Comparison of ENCODE assay signal across 14 cellular contexts in genomic region chr22:43174941-43175531, GRCh38. TPM values are rescaled to one million over a fixed set of nuclear protein-coding genes. Genes with fewer than 3 reads are reported as not detected.
DNase-seq lines count a peak whose midpoint lies in the region; TF ChIP-seq lines count a peak whose summit lies in the region.
"Had no signal": no experiment of that assay in that cellular context is flagged by ENCODE, and none has a peak within 500 bp of the region (broad histone marks: within the 10 kb centered on the region; RNA-seq: fewer than 3 reads in every experiment).

No MANE protein-coding gene starts in this region.

- no peak overlapping the region for H4K91ac ChIP-seq in H9 (ENCODE audit: insufficient read length, low read depth, low read length)

- H3K56ac ChIP-seq in H9 (ENCODE audit: insufficient read length, low read depth, low read length) = no peak overlapping the region

- no peaks in the 10 kb centered on the region for H3K23me2 ChIP-seq in H9 (ENCODE audit: insufficient read length, low read depth, low read length, poor library complexity, severe bottlenecking)

- H3T11ph ChIP-seq in H9 (ENCODE audit: low read length) = no peak overlapping the region

- H3K9me3 Mint-ChIP-seq in H9 = no peaks in the 10 kb centered on the region
- H3K9me3 Mint-ChIP-seq: CD8-positive, alpha-beta T cell; IgD-negative memory B cell had no signal

- H3K14ac ChIP-seq in H9 (ENCODE audit: insufficient read depth, low read length) = no peak overlapping the region

- H2BK5ac ChIP-seq in H9 (ENCODE audit: insufficient read length, low read length) = no peak overlapping the region

- no peak overlapping the region for H2AK5ac ChIP-seq in H9 (ENCODE audit: insufficient read length, low read length)

- no peak overlapping the region for H3K23ac ChIP-seq in H9 (ENCODE audit: insufficient read length, low read depth, low read length)

- no peak overlapping the region for H2BK120ac ChIP-seq in H9 (ENCODE audit: low read depth, low read length, poor library complexity, severe bottlenecking)

- WGBS in esophagus, 2 donors = 54 to 66% methylated on average over 9 of the region's 9 CpGs
- no CpG with 5 or more reads among the region's 9 CpGs for WGBS in H9 (ENCODE audit: extremely low coverage, insufficient read length, low lambda C conversion rate)

- H3K27me3 Mint-ChIP-seq in H9 (ENCODE audit: low read depth) = no peaks in the 10 kb centered on the region
- H3K27me3 Mint-ChIP-seq: B cell, IgD-negative memory B cell had no signal

- no peak overlapping the region for H3K27ac Mint-ChIP-seq in H9
- H3K27ac Mint-ChIP-seq: B cell; CD8-positive, alpha-beta T cell; IgD-negative memory B cell had no signal

- no peak for TF ChIP-seq CTCF in H9 (conservative IDR thresholded peaks at IDR 0.05)

- DNase-seq in COR-L47 (lab: John Stamatoyannopoulos, UW) (peak; percentile 83), NCI-H345 (lab: John Stamatoyannopoulos, UW) (peak; percentile 70), posterior vena cava (ENCODE audit: low spot score) (peak; percentile 59), glomerular visceral epithelial cell (ENCODE audit: extremely low spot score) (no peak), H9 (no peak)
- DNase-seq in activated CD8-positive, alpha-beta memory T cell treated with anti-CD3 and anti-CD28 coated beads, Interleukin-2, amount 50 U/mL, for 4 hours = no peak
- DNase-seq: CD8-positive, alpha-beta T cell; GF-D8; MV-4-11; NCI-H1417 treated with DMSO at 0.1 percent for 48 hours; NCI-H446 had no signal

- H2BK15ac ChIP-seq in H9 (ENCODE audit: low read depth, low read length) = no peak overlapping the region

- H3K4me3 Mint-ChIP-seq in H9 = no peak overlapping the region
- H3K4me3 Mint-ChIP-seq: B cell; CD8-positive, alpha-beta T cell; IgD-negative memory B cell had no signal

- no peaks in the 10 kb centered on the region for H3K79me1 ChIP-seq in H9 (ENCODE audit: insufficient read depth, low read depth, low read length, poor library complexity, severe bottlenecking)

- no peaks in the 10 kb centered on the region for H3K9me3 ChIP-seq in esophagus (ENCODE audit: control insufficient read depth in 2 of 2, insufficient read depth in 1 of 2, low read depth in 1 of 2, low read length in 1 of 2)
- H3K9me3 ChIP-seq in H9 (ENCODE audit: control insufficient read depth, low read depth, low read length) = no peaks in the 10 kb centered on the region

- H3K18ac ChIP-seq in H9 (ENCODE audit: insufficient read length, low read depth, low read length) = no peak overlapping the region

- H2BK12ac ChIP-seq in H9 (ENCODE audit: insufficient read length, low read depth, low read length) = no peak overlapping the region

- H3K4me1 Mint-ChIP-seq in H9 = no peaks in the 10 kb centered on the region
- H3K4me1 Mint-ChIP-seq: B cell had no signal

- H4K5ac ChIP-seq in H9 (ENCODE audit: insufficient read length, low read depth, low read length) = no peak overlapping the region

- no peak overlapping the region for H3K4me2 ChIP-seq in H9 (ENCODE audit: insufficient read depth, insufficient read length, low read length)

- no peak overlapping the region for H4K8ac ChIP-seq in H9 (replicated peaks; ENCODE audit: insufficient read length, low read depth, low read length)

- H3K27me3 ChIP-seq in esophagus (ENCODE audit: control insufficient read depth in 1 of 2, insufficient read depth in 2 of 2, low read length in 2 of 2) (no peaks in the 10 kb centered on the region), H9 (ENCODE audit: insufficient read depth, low read length) (no peaks in the 10 kb centered on the region)

- H3K4me1 ChIP-seq in esophagus (ENCODE audit: control insufficient read depth in 2 of 2, insufficient read depth in 2 of 2, low read length in 1 of 2) (peaks cover 0 to 35% of the 10 kb centered on the region in 2 donors), H9 (ENCODE audit: insufficient read depth, low read length) (no peaks in the 10 kb centered on the region)

- no peak overlapping the region for H3K9ac ChIP-seq in H9 (ENCODE audit: extremely low read depth, insufficient read length, low read length)

- H3K36me3 ChIP-seq in esophagus (ENCODE audit: control insufficient read depth in 2 of 2, insufficient read depth in 2 of 2, low read length in 1 of 2) = peaks cover 16 to 72% of the 10 kb centered on the region in 2 donors

- H3K36me3 Mint-ChIP-seq in H9 (ENCODE audit: insufficient read depth in 1 of 3, low read depth in 3 of 3) = peaks cover 33 to 79% (median 69%) of the 10 kb centered on the region in 3 experiments

- H2BK20ac ChIP-seq in H9 (ENCODE audit: low read depth, low read length, poor library complexity, severe bottlenecking) = no peak overlapping the region

- H3K79me2 ChIP-seq in H9 (ENCODE audit: insufficient read depth, low read length) = no peaks in the 10 kb centered on the region

- no peak overlapping the region for H3K4me3 ChIP-seq in esophagus (ENCODE audit: low read depth in 1 of 2, low read length in 2 of 2)

- no peak overlapping the region for H3K4ac ChIP-seq in H9 (ENCODE audit: low read depth, low read length)

- H3K27ac ChIP-seq in esophagus (ENCODE audit: low read depth in 2 of 2, low read length in 1 of 2) (peak overlapping the region; percentile 69 to 91), H9 (ENCODE audit: insufficient read length, low read depth, low read length) (no peak overlapping the region)

- H4K20me1 ChIP-seq in H9 (ENCODE audit: control insufficient read depth, insufficient read depth, insufficient read length) = no peaks in the 10 kb centered on the region

- H2AFZ ChIP-seq in H9 (ENCODE audit: low read length) = no peak overlapping the region

- intact Hi-C loops in posterior vena cava (cut with DNase I) = no loop called here

RNA-seq across cellular contexts. Expression of gene TTLL12, which starts 11.9 kb away (rescaled TPM):
- polyA plus RNA-seq in esophagus = 10 to 100 TPM; 79.5 to 96.4 TPM
- total RNA-seq in posterior vena cava (10 to 100 TPM; 13.9 to 16.0 TPM), H9 (2021) (89.6 and 90.2 TPM in 2 replicates)

RNA-seq across cellular contexts. Expression of gene TSPO, which starts 23.7 kb away (rescaled TPM):
- polyA plus RNA-seq in esophagus = 100 to 1,000 TPM; 660 to 791 TPM
- 10 to 100 TPM; 75.1 to 84.3 TPM for total RNA-seq in posterior vena cava
- 12.1 and 14.8 TPM in 2 replicates for total RNA-seq in H9 (2021)

RNA-seq across cellular contexts. Expression of gene MCAT, which starts 31.8 kb away (rescaled TPM):
- 10 to 100 TPM; 10.2 to 16.6 TPM for polyA plus RNA-seq in esophagus
- 10 to 100 TPM in 1 of 2 donors, 1 to 10 TPM in 1; 8.9 to 10.2 TPM for total RNA-seq in posterior vena cava
- total RNA-seq in H9 (2021) = 20.3 and 21.5 TPM in 2 replicates

Comparison
In these comparisons a context has a peak if more than half of its experiments do, and no peak if none do; other contexts are left out.
1. DNase-seq: peak in COR-L47 (single experiment), NCI-H345 (single experiment) and posterior vena cava (single experiment); none in glomerular visceral epithelial cell (single experiment), activated CD8-positive, alpha-beta memory T cell treated with anti-CD3 and anti-CD28 coated beads, Interleukin-2, amount 50 U/mL, for 4 hours (single experiment) and H9 (single experiment).